ENCODE assay signal across 2 cellular contexts in the genomic region with DNA sequence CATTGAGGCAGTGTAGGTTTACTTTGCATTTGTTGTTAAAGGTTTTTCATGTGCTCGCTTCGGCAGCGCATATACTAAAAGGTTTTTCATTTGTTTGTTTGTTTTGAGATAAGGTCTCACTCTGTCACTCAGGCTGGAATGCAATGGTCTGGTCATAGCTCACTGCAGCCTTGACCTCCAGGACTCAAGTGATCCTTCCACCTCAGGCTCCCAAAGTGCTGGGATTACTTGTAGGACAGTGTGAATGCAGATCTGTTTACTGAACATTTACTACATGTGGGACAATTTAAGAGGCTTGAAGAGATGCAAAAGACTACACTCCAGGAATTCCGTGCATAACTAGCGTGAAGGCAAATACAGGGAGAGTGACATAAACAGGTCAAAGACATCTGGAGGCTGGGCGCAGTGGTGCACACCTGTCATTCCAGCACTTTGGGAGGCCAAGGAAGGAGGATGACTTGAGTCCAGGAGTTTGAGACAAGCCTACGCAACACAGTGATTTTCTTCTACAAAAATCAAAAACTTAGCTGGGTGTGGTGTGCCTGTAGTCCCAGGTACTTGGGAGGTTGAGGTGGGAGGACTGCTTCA.
TF ChIP-seq lines count a peak whose summit lies in the region.

No MANE protein-coding gene starts in this region.

TF ChIP-seq in HEK293, 187 proteins besides CTCF, POLR2A, EP300 and RAD21:
- TF ChIP-seq ZNF664 (tag by site-specific recombination; IDR thresholded peaks at IDR 0.05) (peak; percentile 33; the same call in 1 of the 2 replicates), OSR2 (tag by site-specific recombination; IDR thresholded peaks at IDR 0.05) (no peak), IKZF3 (tag by site-specific recombination; IDR thresholded peaks at IDR 0.05) (no peak), ZNF433 (tag by site-specific recombination; IDR thresholded peaks at IDR 0.05; ENCODE audit: low read depth) (no peak)

TF ChIP-seq in HepG2, 621 proteins besides CTCF, POLR2A, EP300 and RAD21 (continues in another document):
- TF ChIP-seq HMG20A (CRISPR knock-in tag; IDR thresholded peaks at IDR 0.05; ENCODE audit: borderline replicate concordance) (peak; percentile 70; the same call in 1 of the 2 replicates), HNF4A (CRISPR knock-in tag; IDR thresholded peaks at IDR 0.05) (peak; percentile 74), NCOA2 (CRISPR knock-in tag; IDR thresholded peaks at IDR 0.05) (peak; percentile 56), HHEX (CRISPR knock-in tag; IDR thresholded peaks at IDR 0.05) (peak; percentile 61; the same call in 1 of the 2 replicates), LBX2 (CRISPR knock-in tag; IDR thresholded peaks at IDR 0.05; ENCODE audit: borderline replicate concordance) (no peak), ZNF292 (CRISPR knock-in tag; IDR thresholded peaks at IDR 0.05; ENCODE audit: borderline replicate concordance, low read depth) (peak; percentile 44; the same call in 1 of the 2 replicates), NFRKB (IDR thresholded peaks at IDR 0.05) (no peak), SMAD3 (CRISPR knock-in tag; IDR thresholded peaks at IDR 0.05) (0 out of 2 replicates have a peak, but pooled peaks have one; percentile 20), CREM (IDR thresholded peaks at IDR 0.05) (peak; percentile 38; the same call in 1 of the 2 replicates), CREM (CRISPR knock-in tag; IDR thresholded peaks at IDR 0.05) (no peak), ERF (CRISPR knock-in tag; IDR thresholded peaks at IDR 0.05) (no peak), FOXA3 (CRISPR knock-in tag; IDR thresholded peaks at IDR 0.05) (peak; percentile 60), THAP8 (CRISPR knock-in tag; IDR thresholded peaks at IDR 0.05; ENCODE audit: borderline replicate concordance) (no peak; the same call in 1 of the 2 replicates), POGZ (CRISPR knock-in tag; IDR thresholded peaks at IDR 0.05) (0 out of 2 replicates have a peak, but pooled peaks have one; percentile 18), KMT2B (CRISPR knock-in tag; IDR thresholded peaks at IDR 0.05) (no peak), TFDP2 (CRISPR knock-in tag; IDR thresholded peaks at IDR 0.05) (no peak), NR2C2 (CRISPR knock-in tag; IDR thresholded peaks at IDR 0.05; ENCODE audit: borderline replicate concordance) (peak; percentile 58), THAP11 (CRISPR knock-in tag; IDR thresholded peaks at IDR 0.05) (0 out of 2 replicates have a peak, but pooled peaks have one; percentile 16), TBX2 (CRISPR knock-in tag; IDR thresholded peaks at IDR 0.05; ENCODE audit: borderline replicate concordance) (peak; percentile 18; the same call in 1 of the 2 replicates), NFKBIZ (CRISPR knock-in tag; IDR thresholded peaks at IDR 0.05) (no peak), ZNF24 (IDR thresholded peaks at IDR 0.05) (no peak), FOXO1 (CRISPR knock-in tag; IDR thresholded peaks at IDR 0.05) (peak; percentile 37; the same call in 1 of the 2 replicates), STAG1 (CRISPR knock-in tag; IDR thresholded peaks at IDR 0.05) (no peak), MEIS2 (CRISPR knock-in tag; IDR thresholded peaks at IDR 0.05) (peak; percentile 71; the same call in 1 of the 2 replicates), SMARCC2 (IDR thresholded peaks at IDR 0.05) (no peak), ZNF274 (CRISPR knock-in tag; IDR thresholded peaks at IDR 0.05) (no peak), BCL6 (CRISPR knock-in tag; IDR thresholded peaks at IDR 0.05) (peak; percentile 69; the same call in 1 of the 2 replicates), SOX13 (IDR thresholded peaks at IDR 0.05) (no peak), SOX13 (CRISPR knock-in tag; conservative IDR thresholded peaks at IDR 0.05 in 1 of 2, IDR thresholded peaks at IDR 0.05 in 1 of 2) (peak in 1 of 2 experiments; percentile 57; a peak in 2 of 4 replicates), FOXP1 (IDR thresholded peaks at IDR 0.05) (no peak), FOXP1 (CRISPR knock-in tag; IDR thresholded peaks at IDR 0.05) (peak; percentile 81), HINFP (CRISPR knock-in tag; IDR thresholded peaks at IDR 0.05; ENCODE audit: low read depth) (no peak), SOX5 (CRISPR knock-in tag; IDR thresholded peaks at IDR 0.05; ENCODE audit: borderline replicate concordance) (peak; percentile 51; the same call in 1 of the 2 replicates), HDAC2 (CRISPR knock-in tag; IDR thresholded peaks at IDR 0.05) (peak; percentile 43; the same call in 1 of the 2 replicates), BRCA1 (CRISPR knock-in tag; IDR thresholded peaks at IDR 0.05) (0 out of 2 replicates have a peak, but pooled peaks have one; percentile 21), FOSL2 (CRISPR knock-in tag; IDR thresholded peaks at IDR 0.05) (peak; percentile 61), SKI (IDR thresholded peaks at IDR 0.05; ENCODE audit: partially characterized antibody) (peak; percentile 77), ZNF430 (CRISPR knock-in tag; IDR thresholded peaks at IDR 0.05) (0 out of 2 replicates have a peak, but pooled peaks have one; percentile 38), NR2F1 (CRISPR knock-in tag; IDR thresholded peaks at IDR 0.05) (peak; percentile 84 to 86), IKZF5 (CRISPR knock-in tag; IDR thresholded peaks at IDR 0.05) (0 out of 2 replicates have a peak, but pooled peaks have one; percentile 26), ZNF224 (CRISPR knock-in tag; IDR thresholded peaks at IDR 0.05) (no peak), RXRA (CRISPR knock-in tag; IDR thresholded peaks at IDR 0.05) (peak; percentile 50; the same call in 1 of the 2 replicates), ZNF331 (CRISPR knock-in tag; IDR thresholded peaks at IDR 0.05) (0 out of 2 replicates have a peak, but pooled peaks have one; percentile 33), ZBTB7B (CRISPR knock-in tag; IDR thresholded peaks at IDR 0.05) (peak; percentile 55; the same call in 1 of the 2 replicates), GATAD2A (CRISPR knock-in tag; IDR thresholded peaks at IDR 0.05) (peak; percentile 84), SMYD3 (CRISPR knock-in tag; IDR thresholded peaks at IDR 0.05) (no peak), PHF20 (CRISPR knock-in tag; IDR thresholded peaks at IDR 0.05) (no peak), GABPA (IDR thresholded peaks at IDR 0.05; ENCODE audit: low read depth, low read length) (no peak), GABPA (CRISPR knock-in tag; IDR thresholded peaks at IDR 0.05; ENCODE audit: low read depth) (peak; percentile 15; the same call in 1 of the 2 replicates), ZFP36L1 (CRISPR knock-in tag; IDR thresholded peaks at IDR 0.05) (0 out of 2 replicates have a peak, but pooled peaks have one; percentile 35), SALL1 (CRISPR knock-in tag; IDR thresholded peaks at IDR 0.05) (peak; percentile 73), FOXA1 (IDR thresholded peaks at IDR 0.05) (no peak), FOXA1 (CRISPR knock-in tag; IDR thresholded peaks at IDR 0.05) (peak; percentile 26; the same call in 1 of the 2 replicates), ARID5B (CRISPR knock-in tag; IDR thresholded peaks at IDR 0.05) (peak; percentile 84), SKIL (CRISPR knock-in tag; IDR thresholded peaks at IDR 0.05; ENCODE audit: borderline replicate concordance) (peak; percentile 49; the same call in 1 of the 2 replicates), CENPX (CRISPR knock-in tag; IDR thresholded peaks at IDR 0.05) (no peak), TRIM24 (CRISPR knock-in tag; IDR thresholded peaks at IDR 0.05) (no peak), FOXJ3 (CRISPR knock-in tag; IDR thresholded peaks at IDR 0.05; ENCODE audit: borderline replicate concordance) (peak; percentile 58; the same call in 1 of the 2 replicates), PITX1 (CRISPR knock-in tag; IDR thresholded peaks at IDR 0.05) (peak; percentile 71), ZNF605 (CRISPR knock-in tag; IDR thresholded peaks at IDR 0.05) (peak; percentile 83), CREBL2 (CRISPR knock-in tag; IDR thresholded peaks at IDR 0.05; ENCODE audit: borderline replicate concordance) (no peak)
